ENCODE assay signal across 12 cellular contexts in the genomic region with DNA sequence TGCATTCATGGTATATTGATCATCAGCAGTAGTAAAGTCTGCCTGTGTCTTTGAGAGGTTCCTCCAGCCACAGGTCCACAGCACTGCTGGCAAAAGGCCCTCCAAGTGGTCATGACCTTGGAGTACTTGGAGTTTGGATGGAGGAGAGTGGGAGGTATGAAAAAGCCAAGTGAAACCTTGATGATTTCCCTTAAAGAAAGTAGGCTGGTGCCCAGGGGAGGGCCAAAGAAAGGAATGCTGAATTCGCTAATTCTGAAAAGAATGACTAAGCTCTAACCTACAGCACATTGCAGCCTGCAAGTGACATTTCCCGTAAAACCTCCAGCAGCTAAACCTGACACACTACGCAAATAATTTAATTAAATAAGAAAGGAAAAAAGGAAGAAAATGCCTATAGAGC.
A peak's percentile ranks its signal among the peaks of the same experiment; 100 is the strongest.
DNase-seq lines count a peak whose midpoint lies in the region; ATAC-seq, FAIRE-seq and TF ChIP-seq lines count a peak whose summit lies in the region.
"Had no signal": no experiment of that assay in that cellular context is flagged by ENCODE, and none has a peak within 500 bp of the region (broad histone marks: within the 10 kb centered on the region; RNA-seq: fewer than 3 reads in every experiment).

No MANE protein-coding gene starts in this region.

- H3K4me1 ChIP-seq in Karpas-422 (ENCODE audit: low read length) = no peaks in the 10 kb centered on the region
- H3K4me1 ChIP-seq: right atrium auricular region had no signal

- H3K27me3 Mint-ChIP-seq in activated CD4-positive, alpha-beta T cell treated with anti-CD3 and anti-CD28 coated beads for 36 hours = no peaks in the 10 kb centered on the region

- no peaks in the 10 kb centered on the region for H4K20me1 ChIP-seq in Karpas-422 (ENCODE audit: insufficient read depth, low read depth, low read length)

- no peak for FAIRE-seq in bronchial epithelial cell (lab: Jason Lieb, UNC)
- FAIRE-seq: A204.1 had no signal

- H3K27ac ChIP-seq in Karpas-422 (ENCODE audit: low read length) = no peak overlapping the region
- H3K27ac ChIP-seq: right atrium auricular region had no signal

- no peak overlapping the region for H3K9ac ChIP-seq in Karpas-422 (ENCODE audit: low read length)

- H3K4me1 Mint-ChIP-seq in activated CD4-positive, alpha-beta T cell treated with anti-CD3 and anti-CD28 coated beads for 36 hours = peaks cover 38% of the 10 kb centered on the region

- H3K79me2 ChIP-seq in Karpas-422 (ENCODE audit: low read length) = no peaks in the 10 kb centered on the region

- TF ChIP-seq CTCF in bronchial epithelial cell (IDR thresholded peaks at IDR 0.05; ENCODE audit: insufficient read depth, low read length, severe bottlenecking) (no peak), omental fat pad (IDR thresholded peaks at IDR 0.05) (no peak)

- H3K36me3 ChIP-seq in bronchial epithelial cell (ENCODE audit: control insufficient read depth, insufficient read depth, low read length) = no peaks in the 10 kb centered on the region
- H3K36me3 ChIP-seq in Karpas-422 (ENCODE audit: insufficient read depth, low read length) = no peaks in the 10 kb centered on the region
- H3K36me3 ChIP-seq: right atrium auricular region had no signal

- POLR2A ChIA-PET in activated CD4-positive, alpha-beta T cell treated with anti-CD3 and anti-CD28 coated beads for 36 hours (lab: Charles Lee) = interaction anchor here (1.0 kb wide), 1 partner anchor 57 kb away, joined by 4 read pairs; no protein-coding TSS in a partner anchor

- peaks cover 13% of the 10 kb centered on the region for H3K9me3 Mint-ChIP-seq in activated CD4-positive, alpha-beta T cell treated with anti-CD3 and anti-CD28 coated beads for 36 hours (ENCODE audit: low read depth)

- no peak overlapping the region for H2AFZ ChIP-seq in Karpas-422 (ENCODE audit: low read length)

- CTCF ChIA-PET in activated CD4-positive, alpha-beta T cell treated with anti-CD3 and anti-CD28 coated beads for 36 hours (lab: Charles Lee) = interaction anchor here (1.1 to 2.1 kb wide), 4 partner anchors 9 to 338 kb away, joined by 3 to 12 read pairs (median 6); no protein-coding TSS in a partner anchor

- peak; percentile 49 for ATAC-seq in activated CD4-positive, alpha-beta T cell treated with anti-CD3 and anti-CD28 coated beads for 36 hours
- ATAC-seq in omental fat pad (ENCODE audit: low FRiP score) = peak; percentile 46
- ATAC-seq in GM18502 (IDR thresholded peaks at IDR 0.05; ENCODE audit: poor library complexity, unreplicated experiment) = no peak
- ATAC-seq in HG02938 (IDR thresholded peaks at IDR 0.05; ENCODE audit: unreplicated experiment) = no peak

- H3K36me3 Mint-ChIP-seq in activated CD4-positive, alpha-beta T cell treated with anti-CD3 and anti-CD28 coated beads for 36 hours (ENCODE audit: low read depth) = peaks cover 10% of the 10 kb centered on the region

- H3K4me3 ChIP-seq in bronchial epithelial cell (ENCODE audit: low read depth, low read length) (no peak overlapping the region), Karpas-422 (ENCODE audit: low read length) (no peak overlapping the region)
- H3K4me3 ChIP-seq: right atrium auricular region had no signal

- H3K27ac Mint-ChIP-seq in activated CD4-positive, alpha-beta T cell treated with anti-CD3 and anti-CD28 coated beads for 36 hours = peak overlapping the region; percentile 84

- H3K9me2 ChIP-seq in Karpas-422 (replicated peaks; ENCODE audit: insufficient read depth, low read length) = no peaks in the 10 kb centered on the region; the same call in 1 of the 2 replicates

- peak overlapping the region; percentile 23 for H3K4me3 Mint-ChIP-seq in activated CD4-positive, alpha-beta T cell treated with anti-CD3 and anti-CD28 coated beads for 36 hours

- peaks cover 4% of the 10 kb centered on the region for H3K9me3 ChIP-seq in Karpas-422 (ENCODE audit: low read length)

- intact Hi-C loops in activated CD4-positive, alpha-beta T cell treated with anti-CD3 and anti-CD28 coated beads for 36 hours (cut with DNase I, micrococcal nuclease) = loop anchor here in 1 of 2 experiments (1.0 to 2.0 kb wide), 2 partner anchors 9 to 47 kb away; no protein-coding TSS in a partner anchor

- no peak overlapping the region for H3K4me2 ChIP-seq in Karpas-422 (ENCODE audit: low read depth, low read length, poor library complexity, severe bottlenecking)

- DNase-seq in activated CD4-positive, alpha-beta T cell treated with anti-CD3 and anti-CD28 coated beads for 36 hours = peak; percentile 35
- no peak for DNase-seq in activated CD4-positive, alpha-beta T cell treated with anti-CD3 and anti-CD28 coated beads, Interleukin-2, amount 50 U/mL, for 4 hours
- DNase-seq in RPMI8226 = peak; percentile 63
- peak; percentile 17 for DNase-seq in bronchial epithelial cell (ENCODE audit: low read depth)
- DNase-seq in omental fat pad (ENCODE audit: low spot score) = no peak
- no peak for DNase-seq in Karpas-422
- DNase-seq: glutamatergic neuron, Kasumi-1 had no signal

- H3K27me3 ChIP-seq in bronchial epithelial cell (ENCODE audit: control insufficient read depth, insufficient read depth, low read length) (no peaks in the 10 kb centered on the region), Karpas-422 (ENCODE audit: low read length) (no peaks in the 10 kb centered on the region)
- H3K27me3 ChIP-seq: right atrium auricular region had no signal

Comparison
In these comparisons a context has a peak if more than half of its experiments do, and no peak if none do; other contexts are left out.
1. DNase-seq: peak in activated CD4-positive, alpha-beta T cell treated with anti-CD3 and anti-CD28 coated beads for 36 hours (single experiment), RPMI8226 (single experiment) and bronchial epithelial cell (single experiment); none in activated CD4-positive, alpha-beta T cell treated with anti-CD3 and anti-CD28 coated beads, Interleukin-2, amount 50 U/mL, for 4 hours (0 of 2), omental fat pad (single experiment) and Karpas-422 (single experiment).
2. ATAC-seq: peak in activated CD4-positive, alpha-beta T cell treated with anti-CD3 and anti-CD28 coated beads for 36 hours (single experiment) and omental fat pad (single experiment); none in GM18502 (single experiment) and HG02938 (single experiment).